ENCODE assay signal across 27 cellular contexts in the genomic region with DNA sequence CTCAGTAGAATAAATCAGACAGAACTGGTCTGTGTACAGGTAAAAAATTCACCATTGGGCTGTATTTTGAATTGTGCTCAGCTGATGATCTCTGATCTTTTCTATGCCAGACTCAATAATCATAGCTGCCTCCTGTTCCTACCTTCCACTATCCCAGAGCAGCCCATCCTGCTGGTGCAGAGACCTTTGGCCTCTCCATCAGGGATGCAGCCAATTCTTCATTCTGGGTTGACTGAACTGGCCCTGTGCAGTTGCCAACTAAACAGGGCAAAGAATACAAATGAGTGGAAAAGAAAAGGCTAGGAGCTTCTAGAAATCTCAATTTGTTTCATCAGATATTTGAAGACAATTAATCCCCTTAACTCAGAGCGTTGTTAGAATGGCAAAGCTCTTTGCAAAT.
"Had no signal": no experiment of that assay in that cellular context is flagged by ENCODE, and none has a peak within 500 bp of the region (broad histone marks: within the 10 kb centered on the region; RNA-seq: fewer than 3 reads in every experiment).

No MANE protein-coding gene starts in this region.

- H3K27ac ChIP-seq: brain microvascular endothelial cell, epithelial cell of prostate, esophagus squamous epithelium, gastroesophageal sphincter had no signal

- H3K4me3 Mint-ChIP-seq: activated CD4-positive, alpha-beta memory T cell treated with anti-CD3 and anti-CD28 coated beads, Interleukin-2, amount 10 ng/mL, durations not matched to agents 7 days and 5 days; activated CD4-positive, alpha-beta T cell treated with anti-CD3 and anti-CD28 coated beads for 36 hours; activated CD4-positive, alpha-beta T cell treated with anti-CD3 and anti-CD28 coated beads, Interleukin-2, amount 10 ng/mL, durations not matched to agents 24 days and 14 days; activated naive CD8-positive, alpha-beta T cell; activated T-cell treated with anti-CD3 and anti-CD28 coated beads, Interleukin-2, amount 50 U/mL, for 4 hours; activated T-helper 17 cell treated with anti-CD3 and anti-CD28 coated beads, Interleukin-2, amount 50 U/mL, for 72 hours; central memory CD8-positive, alpha-beta T cell had no signal

- H3K4me3 ChIP-seq: esophagus squamous epithelium, gastroesophageal sphincter had no signal

- FAIRE-seq: astrocyte, bronchial epithelial cell, colon, endometrium, endothelial cell of umbilical vein had no signal

- H3K36me3 ChIP-seq: brain microvascular endothelial cell, esophagus squamous epithelium, gastroesophageal sphincter had no signal

- H3K4me1 ChIP-seq: esophagus squamous epithelium, gastroesophageal sphincter had no signal

- H3K9me3 Mint-ChIP-seq: activated CD4-positive, alpha-beta T cell treated with anti-CD3 and anti-CD28 coated beads, Interleukin-2, amount 10 ng/mL, durations not matched to agents 24 days and 14 days had no signal

- H3K27me3 ChIP-seq: brain microvascular endothelial cell, esophagus squamous epithelium, gastroesophageal sphincter had no signal

- H3K9me3 ChIP-seq: esophagus squamous epithelium, gastroesophageal sphincter had no signal

- DNase-seq: activated CD4-positive, alpha-beta memory T cell treated with anti-CD3 and anti-CD28 coated beads, Interleukin-2, amount 10 ng/mL, durations not matched to agents 7 days and 5 days; activated CD4-positive, alpha-beta T cell treated with anti-CD3 and anti-CD28 coated beads for 36 hours; activated CD4-positive, alpha-beta T cell treated with anti-CD3 and anti-CD28 coated beads, Interleukin-2, amount 10 ng/mL, durations not matched to agents 24 days and 14 days; activated CD4-positive, CD25-positive, alpha-beta regulatory T cell; activated CD4-positive, CD25-positive, alpha-beta regulatory T cell treated with anti-CD3 and anti-CD28 coated beads, Interleukin-2, amount 50 U/mL, for 72 hours; activated effector memory CD4-positive, alpha-beta T cell treated with Interleukin-2 at 50 U/mL for 16 hours; activated gamma-delta T cell treated with Interleukin-2 at 50 U/mL for 16 hours; activated naive CD4-positive, alpha-beta T cell treated with anti-CD3 and anti-CD28 coated beads, Interleukin-2, amount 50 U/mL, for 16 hours; activated naive CD4-positive, alpha-beta T cell treated with Interleukin-2 at 50 U/mL for 16 hours; activated T-cell treated with anti-CD3 and anti-CD28 coated beads, Interleukin-2, amount 50 U/mL, for 4 hours; amniotic stem cell; anterior cingulate cortex; brain microvascular endothelial cell; effector CD8-positive, alpha-beta T cell; esophagus squamous epithelium; foreskin melanocyte; T-helper 2 cell had no signal

- ATAC-seq: activated CD4-positive, alpha-beta T cell treated with anti-CD3 and anti-CD28 coated beads for 36 hours; activated T-cell treated with anti-CD3 and anti-CD28 coated beads, Interleukin-2, amount 50 U/mL, for 4 hours; activated T-helper 17 cell treated with anti-CD3 and anti-CD28 coated beads, Interleukin-2, amount 50 U/mL, for 72 hours; gastroesophageal sphincter had no signal

- H3K4me1 Mint-ChIP-seq: activated CD4-positive, alpha-beta memory T cell treated with anti-CD3 and anti-CD28 coated beads, Interleukin-2, amount 10 ng/mL, durations not matched to agents 7 days and 5 days; activated CD4-positive, alpha-beta T cell treated with anti-CD3 and anti-CD28 coated beads for 36 hours; activated CD4-positive, alpha-beta T cell treated with anti-CD3 and anti-CD28 coated beads, Interleukin-2, amount 10 ng/mL, durations not matched to agents 24 days and 14 days; activated T-helper 17 cell treated with anti-CD3 and anti-CD28 coated beads, Interleukin-2, amount 50 U/mL, for 72 hours; central memory CD8-positive, alpha-beta T cell had no signal

- H3K27ac Mint-ChIP-seq: activated CD4-positive, alpha-beta memory T cell treated with anti-CD3 and anti-CD28 coated beads, Interleukin-2, amount 10 ng/mL, durations not matched to agents 7 days and 5 days; activated CD4-positive, alpha-beta T cell treated with anti-CD3 and anti-CD28 coated beads for 36 hours; activated CD4-positive, alpha-beta T cell treated with anti-CD3 and anti-CD28 coated beads, Interleukin-2, amount 10 ng/mL, durations not matched to agents 24 days and 14 days; activated naive CD8-positive, alpha-beta T cell; activated T-helper 17 cell treated with anti-CD3 and anti-CD28 coated beads, Interleukin-2, amount 50 U/mL, for 72 hours had no signal

- H3K27me3 Mint-ChIP-seq: activated CD4-positive, alpha-beta memory T cell treated with anti-CD3 and anti-CD28 coated beads, Interleukin-2, amount 10 ng/mL, durations not matched to agents 7 days and 5 days; activated CD4-positive, alpha-beta T cell treated with anti-CD3 and anti-CD28 coated beads for 36 hours; activated CD4-positive, alpha-beta T cell treated with anti-CD3 and anti-CD28 coated beads, Interleukin-2, amount 10 ng/mL, durations not matched to agents 24 days and 14 days; activated naive CD8-positive, alpha-beta T cell; activated T-helper 17 cell treated with anti-CD3 and anti-CD28 coated beads, Interleukin-2, amount 50 U/mL, for 72 hours; central memory CD8-positive, alpha-beta T cell had no signal
